ENCODE assay signal across 1 cellular context in the genomic region with DNA sequence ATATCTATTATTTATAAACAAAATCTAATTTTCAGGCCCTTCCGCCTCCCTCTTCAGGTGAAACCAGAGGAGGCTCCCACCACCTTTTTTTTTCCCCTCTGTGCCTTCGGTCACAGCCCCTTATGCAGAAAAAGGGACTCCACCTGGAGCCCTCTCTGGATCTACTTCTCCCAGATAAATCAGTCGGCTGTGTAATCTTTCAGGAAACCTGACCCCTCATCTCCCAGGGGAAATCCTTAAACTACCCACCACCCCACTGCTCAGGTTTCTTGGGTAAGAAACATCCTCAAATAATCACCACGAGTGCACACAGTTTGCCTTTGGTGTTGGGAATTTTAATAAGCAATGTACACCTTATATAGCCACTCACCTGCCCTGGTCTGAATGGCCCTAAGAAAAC.
TF ChIP-seq lines count a peak whose summit lies in the region.

No MANE protein-coding gene starts in this region.

TF ChIP-seq in GM23338, 12 proteins besides CTCF, POLR2A, EP300 and RAD21 (continued from another document):
- TF ChIP-seq, protein P1, sequence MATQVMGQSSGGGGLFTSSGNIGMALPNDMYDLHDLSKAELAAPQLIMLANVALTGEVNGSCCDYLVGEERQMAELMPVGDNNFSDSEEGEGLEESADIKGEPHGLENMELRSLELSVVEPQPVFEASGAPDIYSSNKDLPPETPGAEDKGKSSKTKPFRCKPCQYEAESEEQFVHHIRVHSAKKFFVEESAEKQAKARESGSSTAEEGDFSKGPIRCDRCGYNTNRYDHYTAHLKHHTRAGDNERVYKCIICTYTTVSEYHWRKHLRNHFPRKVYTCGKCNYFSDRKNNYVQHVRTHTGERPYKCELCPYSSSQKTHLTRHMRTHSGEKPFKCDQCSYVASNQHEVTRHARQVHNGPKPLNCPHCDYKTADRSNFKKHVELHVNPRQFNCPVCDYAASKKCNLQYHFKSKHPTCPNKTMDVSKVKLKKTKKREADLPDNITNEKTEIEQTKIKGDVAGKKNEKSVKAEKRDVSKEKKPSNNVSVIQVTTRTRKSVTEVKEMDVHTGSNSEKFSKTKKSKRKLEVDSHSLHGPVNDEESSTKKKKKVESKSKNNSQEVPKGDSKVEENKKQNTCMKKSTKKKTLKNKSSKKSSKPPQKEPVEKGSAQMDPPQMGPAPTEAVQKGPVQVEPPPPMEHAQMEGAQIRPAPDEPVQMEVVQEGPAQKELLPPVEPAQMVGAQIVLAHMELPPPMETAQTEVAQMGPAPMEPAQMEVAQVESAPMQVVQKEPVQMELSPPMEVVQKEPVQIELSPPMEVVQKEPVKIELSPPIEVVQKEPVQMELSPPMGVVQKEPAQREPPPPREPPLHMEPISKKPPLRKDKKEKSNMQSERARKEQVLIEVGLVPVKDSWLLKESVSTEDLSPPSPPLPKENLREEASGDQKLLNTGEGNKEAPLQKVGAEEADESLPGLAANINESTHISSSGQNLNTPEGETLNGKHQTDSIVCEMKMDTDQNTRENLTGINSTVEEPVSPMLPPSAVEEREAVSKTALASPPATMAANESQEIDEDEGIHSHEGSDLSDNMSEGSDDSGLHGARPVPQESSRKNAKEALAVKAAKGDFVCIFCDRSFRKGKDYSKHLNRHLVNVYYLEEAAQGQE (IDR thresholded peaks at IDR 0.05; ENCODE audit: unreplicated experiment) = no peak
- no peak for TF ChIP-seq ETS1 (IDR thresholded peaks at IDR 0.05)
- no peak for TF ChIP-seq ZNF462 (CRISPR knock-in tag; IDR thresholded peaks at IDR 0.05)
- TF ChIP-seq ZNF331 (CRISPR knock-in tag; IDR thresholded peaks at IDR 0.05; ENCODE audit: low read depth) = no peak
- TF ChIP-seq ZNF114 (CRISPR knock-in tag; IDR thresholded peaks at IDR 0.05) = no peak
TF ChIP-seq in GM23338: peak in this region for 0.
